In genomic region chr11:1307998-1308744, GRCh38 we compare ENCODE assay signal across 8 cellular contexts. TPM values are rescaled to one million over a fixed set of nuclear protein-coding genes. Genes with fewer than 3 reads are reported as not detected.
DNase-seq lines count a peak whose midpoint lies in the region; ATAC-seq and TF ChIP-seq lines count a peak whose summit lies in the region.

No MANE protein-coding gene starts in this region.

- H2AFZ ChIP-seq in fibroblast of lung (ENCODE audit: low read length): no peak overlapping the region

- H3K27me3 ChIP-seq in fibroblast of lung (ENCODE audit: control insufficient read depth, insufficient read depth, low read length): no peaks in the 10 kb centered on the region
- H3K27me3 ChIP-seq in rectal smooth muscle tissue (ENCODE audit: control insufficient read depth, insufficient read depth, low read length): no peaks in the 10 kb centered on the region

- POLR2A ChIA-PET in T-cell (lab: Charles Lee): interaction anchor here in 1 of 2 donors (0.6 kb wide), 1 partner anchor 11 kb away, joined by 5 read pairs; no protein-coding TSS in a partner anchor

- DNase-seq in GM12865 (ENCODE audit: low read depth): no peak
- DNase-seq in T-cell: no peak
- peak in 1 of 2 donors; percentile 15 for DNase-seq in fibroblast of lung (ENCODE audit: low read depth in 2 of 2)
- DNase-seq in foreskin melanocyte: no peak
- no peak for DNase-seq in SKM-1 treated with dmso at 0.1 percent for 144 hours (lab: John Stamatoyannopoulos, UW; ENCODE audit: unreplicated experiment)

- H3K79me2 ChIP-seq in fibroblast of lung (ENCODE audit: control insufficient read depth, insufficient read depth, low read length): peaks cover 42% of the 10 kb centered on the region

- peaks cover 58 to 65% (median 59%) of the 10 kb centered on the region in 3 donors for H3K4me1 Mint-ChIP-seq in T-cell

- no peaks in the 10 kb centered on the region for H3K9me3 ChIP-seq in fibroblast of lung (ENCODE audit: control insufficient read depth, insufficient read depth, low read depth, low read length)

- peak overlapping the region; percentile 82 for H3K4me2 ChIP-seq in fibroblast of lung (ENCODE audit: extremely low read depth, insufficient read depth, low read length)

- H3K27ac Mint-ChIP-seq in T-cell: peak overlapping the region; percentile 44 to 55

- H3K36me3 ChIP-seq in fibroblast of lung (ENCODE audit: control insufficient read depth, insufficient read depth, low read length) (peaks cover 2% of the 10 kb centered on the region), rectal smooth muscle tissue (ENCODE audit: control insufficient read depth, insufficient read depth, low read length) (peaks cover 6% of the 10 kb centered on the region)

- H3K4me3 Mint-ChIP-seq in T-cell: peak overlapping the region; percentile 71 to 76 (median 72)

- peaks cover 3% of the 10 kb centered on the region for H3K36me3 Mint-ChIP-seq in T-cell

- CTCF ChIA-PET in T-cell (lab: Charles Lee): no interaction called here

- no peak overlapping the region for H3K9ac ChIP-seq in fibroblast of lung (ENCODE audit: insufficient read depth, low read length)
- H3K9ac ChIP-seq in rectal smooth muscle tissue (ENCODE audit: low read length): no peak overlapping the region

- ATAC-seq in T-cell (replicated peaks in 1 of 4): no peak
- ATAC-seq in GM18511 (IDR thresholded peaks at IDR 0.05; ENCODE audit: unreplicated experiment): no peak
- ATAC-seq in GM18498 (IDR thresholded peaks at IDR 0.05; ENCODE audit: unreplicated experiment): no peak

- peaks cover 1% of the 10 kb centered on the region for H4K20me1 ChIP-seq in fibroblast of lung (ENCODE audit: control insufficient read depth, extremely low read depth, insufficient read depth, low read length)

- TF ChIP-seq CTCF in GM12865 (IDR thresholded peaks at IDR 0.05; ENCODE audit: insufficient read depth, low read depth, low read length, missing control alignments): no peak
- TF ChIP-seq CTCF in fibroblast of lung (conservative IDR thresholded peaks at IDR 0.05 in 1 of 2, IDR thresholded peaks at IDR 0.05 in 1 of 2; ENCODE audit: low read depth in 1 of 2, low read length in 2 of 2): no peak

- H3K4me3 ChIP-seq in GM12865 (ENCODE audit: low read depth, low read length) (peak overlapping the region; percentile 82), fibroblast of lung (replicated peaks in 1 of 4; ENCODE audit: control extremely low read depth in 1 of 4, insufficient read depth in 1 of 4, low read depth in 3 of 4, low read length in 4 of 4) (peak overlapping the region; percentile 33 to 76 (median 66)), rectal smooth muscle tissue (ENCODE audit: low read length) (peak overlapping the region; percentile 66)

- H3K27ac ChIP-seq in fibroblast of lung (ENCODE audit: insufficient read depth, low read length) (no peak overlapping the region), rectal smooth muscle tissue (ENCODE audit: low read depth, low read length) (no peak overlapping the region)

- no peaks in the 10 kb centered on the region for H3K27me3 Mint-ChIP-seq in T-cell

- H3K4me1 ChIP-seq in fibroblast of lung (ENCODE audit: control insufficient read depth, extremely low read depth, insufficient read depth, low read length): peaks cover 6% of the 10 kb centered on the region
- peaks cover 12% of the 10 kb centered on the region for H3K4me1 ChIP-seq in rectal smooth muscle tissue (ENCODE audit: control insufficient read depth, insufficient read depth, low read length)

- peaks cover 0 to 4% (median 0%) of the 10 kb centered on the region in 3 donors for H3K9me3 Mint-ChIP-seq in T-cell

RNA-seq across cellular contexts. Expression of gene TOLLIP, which starts 1.3 kb away (rescaled TPM):
- total RNA-seq in T-cell (10 to 100 TPM; 44.4 to 54.1 (median 50.8) TPM), fibroblast of lung (21.8 and 28.4 TPM in 2 replicates)
- 34.6 and 40.4 TPM in 2 replicates for polyA plus RNA-seq in fibroblast of lung
- 46.5 and 52.3 TPM in 2 replicates for polyA plus RNA-seq in fibroblast of lung (2012)
- 48.8 and 123 TPM in 2 replicates for polyA minus RNA-seq in fibroblast of lung (ENCODE audit: low replicate concordance)
